ENCODE assay signal across 8 cellular contexts in genomic region chr10:63573068-63573697, GRCh38. TPM values are rescaled to one million over a fixed set of nuclear protein-coding genes. Genes with fewer than 3 reads are reported as not detected.
DNase-seq lines count a peak whose midpoint lies in the region; ATAC-seq and TF ChIP-seq lines count a peak whose summit lies in the region.

No MANE protein-coding gene starts in this region.

- H3F3A ChIP-seq in smooth muscle cell (ENCODE audit: low read depth), result peaks cover 10% of the 10 kb centered on the region

- 29% methylated on average over 3 of the region's 3 CpGs for WGBS in smooth muscle cell (ENCODE audit: low lambda C conversion rate)

- peaks cover 15% of the 10 kb centered on the region for H3K4me1 Mint-ChIP-seq in activated T-cell treated with anti-CD3 and anti-CD28 coated beads, Interleukin-2, amount 50 U/mL, for 24 hours (ENCODE audit: low read depth)
- H3K4me1 Mint-ChIP-seq in T-helper 2 cell treated with Interferon-gamma antibody and Interleukin-4, amounts not matched to agents 5 μg/mL and 100 μg/mL, for 36 hours (ENCODE audit: low read depth), result peaks cover 16% of the 10 kb centered on the region
- H3K4me1 Mint-ChIP-seq in glutamatergic neuron (ENCODE audit: low read depth, unreplicated experiment), result peaks cover 14% of the 10 kb centered on the region

- no peaks in the 10 kb centered on the region for H3K9me3 ChIP-seq in smooth muscle cell (replicated peaks; ENCODE audit: low read depth)
- no peaks in the 10 kb centered on the region for H3K9me3 ChIP-seq in OCI-LY7 (ENCODE audit: low read length)

- H3K79me2 ChIP-seq in smooth muscle cell (ENCODE audit: low read depth) (peaks cover 6% of the 10 kb centered on the region), OCI-LY7 (ENCODE audit: insufficient read depth, low read depth, low read length) (no peaks in the 10 kb centered on the region)

- peaks cover 35% of the 10 kb centered on the region for H3K36me3 Mint-ChIP-seq in activated T-cell treated with anti-CD3 and anti-CD28 coated beads, Interleukin-2, amount 50 U/mL, for 24 hours (ENCODE audit: low read depth)
- peaks cover 18% of the 10 kb centered on the region for H3K36me3 Mint-ChIP-seq in T-helper 2 cell treated with Interferon-gamma antibody and Interleukin-4, amounts not matched to agents 5 μg/mL and 100 μg/mL, for 36 hours (ENCODE audit: low read depth)
- H3K36me3 Mint-ChIP-seq in glutamatergic neuron (ENCODE audit: unreplicated experiment), result peaks cover 5% of the 10 kb centered on the region

- H3K27me3 ChIP-seq in smooth muscle cell (ENCODE audit: low read depth), result no peaks in the 10 kb centered on the region

- no peak overlapping the region for H3K4me3 Mint-ChIP-seq in activated T-cell treated with anti-CD3 and anti-CD28 coated beads, Interleukin-2, amount 50 U/mL, for 24 hours
- no peak overlapping the region for H3K4me3 Mint-ChIP-seq in T-helper 2 cell treated with Interferon-gamma antibody and Interleukin-4, amounts not matched to agents 5 μg/mL and 100 μg/mL, for 36 hours
- no peak overlapping the region for H3K4me3 Mint-ChIP-seq in glutamatergic neuron (ENCODE audit: unreplicated experiment)

- H3K4me1 ChIP-seq in smooth muscle cell (ENCODE audit: low read depth) (peaks cover 16% of the 10 kb centered on the region), OCI-LY7 (ENCODE audit: insufficient read depth, low read length, poor library complexity, severe bottlenecking) (no peaks in the 10 kb centered on the region)

- intact Hi-C loops in OCI-LY7 (cut with micrococcal nuclease; ENCODE audit: unreplicated experiment), result no loop called here

- POLR2A ChIA-PET in OCI-LY7 (lab: Charles Lee), result interaction anchor here (0.6 to 1.7 kb wide), 8 partner anchors 12 to 313 kb away, joined by 3 to 4 read pairs (median 3); no protein-coding TSS in a partner anchor

- H4K20me1 ChIP-seq in smooth muscle cell (ENCODE audit: low read depth), result no peaks in the 10 kb centered on the region
- H4K20me1 ChIP-seq in OCI-LY7 (ENCODE audit: insufficient read depth, low read length), result no peaks in the 10 kb centered on the region

- peaks cover 3% of the 10 kb centered on the region for H3K36me3 ChIP-seq in smooth muscle cell (ENCODE audit: low read depth)
- H3K36me3 ChIP-seq in OCI-LY7 (ENCODE audit: insufficient read depth, low read length), result no peaks in the 10 kb centered on the region

- no peaks in the 10 kb centered on the region for H3K27me3 Mint-ChIP-seq in activated T-cell treated with anti-CD3 and anti-CD28 coated beads, Interleukin-2, amount 50 U/mL, for 24 hours
- H3K27me3 Mint-ChIP-seq in T-helper 2 cell treated with Interferon-gamma antibody and Interleukin-4, amounts not matched to agents 5 μg/mL and 100 μg/mL, for 36 hours (ENCODE audit: low read depth), result no peaks in the 10 kb centered on the region
- no peaks in the 10 kb centered on the region for H3K27me3 Mint-ChIP-seq in glutamatergic neuron (ENCODE audit: unreplicated experiment)

- H3K9ac ChIP-seq in smooth muscle cell (ENCODE audit: low read depth), result peak overlapping the region; percentile 46

- no peak overlapping the region for H3K4me3 ChIP-seq in smooth muscle cell
- no peak overlapping the region for H3K4me3 ChIP-seq in OCI-LY7 (ENCODE audit: low read depth, low read length, poor library complexity, severe bottlenecking)

- peak overlapping the region; percentile 76 for H3K27ac Mint-ChIP-seq in activated T-cell treated with anti-CD3 and anti-CD28 coated beads, Interleukin-2, amount 50 U/mL, for 24 hours
- peak overlapping the region; percentile 4 for H3K27ac Mint-ChIP-seq in T-helper 2 cell treated with Interferon-gamma antibody and Interleukin-4, amounts not matched to agents 5 μg/mL and 100 μg/mL, for 36 hours
- peak overlapping the region; percentile 69 for H3K27ac Mint-ChIP-seq in glutamatergic neuron (ENCODE audit: unreplicated experiment)

- H2AFZ ChIP-seq in smooth muscle cell (ENCODE audit: low read depth), result peak overlapping the region; percentile 11
- H2AFZ ChIP-seq in OCI-LY7 (ENCODE audit: low read length), result no peak overlapping the region

- TF ChIP-seq CTCF in glutamatergic neuron (IDR thresholded peaks at IDR 0.05; ENCODE audit: partially characterized antibody, unreplicated experiment) (no peak), smooth muscle cell (IDR thresholded peaks at IDR 0.05; ENCODE audit: borderline replicate concordance, insufficient read depth, poor library complexity, severe bottlenecking) (no peak), OCI-LY7 (conservative IDR thresholded peaks at IDR 0.05; ENCODE audit: low read length) (no peak)

- H3K9me3 Mint-ChIP-seq in activated T-cell treated with anti-CD3 and anti-CD28 coated beads, Interleukin-2, amount 50 U/mL, for 24 hours, result no peaks in the 10 kb centered on the region
- H3K9me3 Mint-ChIP-seq in T-helper 2 cell treated with Interferon-gamma antibody and Interleukin-4, amounts not matched to agents 5 μg/mL and 100 μg/mL, for 36 hours, result no peaks in the 10 kb centered on the region
- H3K9me3 Mint-ChIP-seq in glutamatergic neuron (ENCODE audit: unreplicated experiment), result no peaks in the 10 kb centered on the region

- BruUV-seq in OCI-LY7 (replicated peaks; lab: Mats Ljungman, UMichigan), result no TSS peak

- H3K27ac ChIP-seq in smooth muscle cell (ENCODE audit: low read depth) (peak overlapping the region; percentile 74), OCI-LY7 (ENCODE audit: low read depth, low read length, poor library complexity, severe bottlenecking) (no peak overlapping the region)

- DNase-seq in activated T-cell treated with anti-CD3 and anti-CD28 coated beads, Interleukin-2, amount 50 U/mL, for 24 hours, result no peak
- no peak for DNase-seq in activated T-cell treated with anti-CD3 and anti-CD28 coated beads, Interleukin-2, amount 50 U/mL, for 48 hours
- no peak for DNase-seq in T-helper 2 cell treated with Interferon-gamma antibody and Interleukin-4, amounts not matched to agents 5 μg/mL and 100 μg/mL, for 36 hours (ENCODE audit: low spot score)
- DNase-seq in glutamatergic neuron, result no peak
- no peak for DNase-seq in smooth muscle cell (lab: John Stamatoyannopoulos, UW; ENCODE audit: unreplicated experiment)
- no peak for DNase-seq in AG20443 (ENCODE audit: low spot score)
- no peak for DNase-seq in OCI-LY7 (ENCODE audit: low spot score)

- no peaks in the 10 kb centered on the region for H3K9me2 ChIP-seq in OCI-LY7 (ENCODE audit: insufficient read depth, low read length)

- CTCF ChIA-PET in OCI-LY7 (lab: Charles Lee; ENCODE audit: unreplicated experiment), result no interaction called here

- H3K4me2 ChIP-seq in smooth muscle cell, result peak overlapping the region; percentile 44
- H3K4me2 ChIP-seq in OCI-LY7 (ENCODE audit: low read length), result no peak overlapping the region

- ATAC-seq in HG02763 (IDR thresholded peaks at IDR 0.05; ENCODE audit: unreplicated experiment), result no peak

RNA-seq across cellular contexts. Expression of gene REEP3, which starts 52.0 kb away (rescaled TPM):
- total RNA-seq in glutamatergic neuron (ENCODE audit: unreplicated experiment) (47.1 TPM), smooth muscle cell (77.2 and 80.4 TPM in 2 replicates), OCI-LY7 (2022) (7.5 and 11.0 TPM in 2 replicates)
- polyA plus RNA-seq in smooth muscle cell, result 38.8 and 42.3 TPM in 2 replicates
- total RNA-seq in OCI-LY7 (2014; rRNA removed; shearing (Covaris generic)), result 3.6 and 5.9 TPM in 2 replicates

Comparison
In these comparisons a context has a peak if more than half of its experiments do, and no peak if none do; other contexts are left out.
1. H3K27ac Mint-ChIP-seq: peak in every context shown above with its lines; median percentile 76 in activated T-cell treated with anti-CD3 and anti-CD28 coated beads, Interleukin-2, amount 50 U/mL, for 24 hours; 69 in glutamatergic neuron; 4 in T-helper 2 cell treated with Interferon-gamma antibody and Interleukin-4, amounts not matched to agents 5 μg/mL and 100 μg/mL, for 36 hours.